Comparison of ENCODE assay signal across 8 cellular contexts in the genomic region with DNA sequence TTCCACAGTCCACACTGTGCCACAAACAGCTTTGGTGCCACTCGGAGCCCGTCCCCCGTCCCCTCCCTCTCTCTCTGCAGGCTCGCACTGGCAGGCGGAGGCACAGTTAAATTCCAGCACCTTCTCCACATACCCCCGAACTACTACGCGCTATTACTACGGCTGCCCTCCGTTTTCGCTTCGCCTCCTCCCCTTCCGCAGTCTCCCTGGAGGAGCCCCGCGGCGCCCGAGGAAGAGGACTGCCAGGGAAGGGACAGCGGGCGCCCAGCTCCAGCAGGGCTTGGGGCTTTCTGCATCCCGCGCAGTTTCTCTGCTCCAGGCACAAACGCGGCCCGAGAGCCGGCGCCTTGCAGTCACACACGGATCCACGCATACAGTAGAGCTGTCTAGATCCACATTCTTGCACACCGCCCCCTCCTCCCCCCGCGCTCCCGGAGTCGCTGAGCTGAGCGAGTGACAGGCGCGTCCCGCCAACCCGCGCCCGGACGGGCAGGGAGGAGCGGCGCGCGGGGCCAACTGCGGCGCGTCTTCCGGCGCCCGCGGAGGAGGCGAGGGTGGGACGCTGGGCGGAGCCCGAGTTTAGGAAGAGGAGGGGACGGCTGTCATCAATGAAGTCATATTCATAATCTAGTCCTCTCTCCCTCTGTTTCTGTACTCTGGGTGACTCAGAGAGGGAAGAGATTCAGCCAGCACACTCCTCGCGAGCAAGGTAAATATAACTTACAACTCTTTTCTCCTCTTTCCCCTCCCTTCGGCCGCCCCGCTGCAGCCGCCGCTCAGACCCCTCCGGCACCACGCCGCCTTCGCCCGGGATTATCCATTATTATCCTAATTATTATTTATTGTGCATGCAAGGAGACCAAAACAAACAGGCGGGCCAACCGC. TPM values are rescaled to one million over a fixed set of nuclear protein-coding genes. Genes with fewer than 3 reads are reported as not detected.
DNase-seq lines count a peak whose midpoint lies in the region; ATAC-seq and TF ChIP-seq lines count a peak whose summit lies in the region.

A gene (plus strand): TSS at position 652 of the 885 bp plus-strand sequence. CDS start 13,676 bp downstream, outside the sequence.

- no peaks in the 10 kb centered on the region; the same call in 1 of the 2 replicates for H3K79me2 ChIP-seq in PC-9 (ENCODE audit: low read depth)

- no TSS peak for BruUV-seq in PC-9 (replicated peaks; lab: Mats Ljungman, UMichigan)

- peaks cover 2% of the 10 kb centered on the region for H3K27me3 Mint-ChIP-seq in IgD-negative memory B cell

- H3K4me1 ChIP-seq in PC-9 (replicated peaks; ENCODE audit: insufficient read depth) (peaks cover 18% of the 10 kb centered on the region), mucosa of rectum (ENCODE audit: control insufficient read depth in 2 of 2, insufficient read depth in 2 of 2, low read length in 2 of 2) (peaks cover 9 to 16% of the 10 kb centered on the region in 2 donors)

- intact Hi-C loops in PC-9 (cut with micrococcal nuclease; ENCODE audit: unreplicated experiment): loop anchor here (5.0 kb wide), 1 partner anchor 827 kb away; a partner anchor contains a TSS

- H3K9me3 ChIP-seq in PC-9 (ENCODE audit: insufficient read depth, low read depth) (no peaks in the 10 kb centered on the region), mucosa of rectum (ENCODE audit: control insufficient read depth in 2 of 2, low read length in 2 of 2) (no peaks in the 10 kb centered on the region)

- POLR2A ChIA-PET in PC-9 (lab: Charles Lee; ENCODE audit: unreplicated experiment): interaction anchor here (0.6 kb wide), 1 partner anchor 1511 kb away, joined by 4 read pairs; a partner anchor contains a TSS

- DNase-seq in DMS153 (lab: John Stamatoyannopoulos, UW) (peak; percentile 88), PC-9 (peak; percentile 82 to 89), epithelial cell of proximal tubule (ENCODE audit: low read depth) (peak; percentile 76)
- peak; percentile 97 for DNase-seq in activated T-cell treated with anti-CD3 and anti-CD28 coated beads, Interleukin-2, amount 50 U/mL, for 1 hour
- DNase-seq in stimulated activated CD8-positive, alpha-beta memory T cell treated with anti-CD3 and anti-CD28 coated beads, Interleukin-4, amount 100 ng/mL, for 4 hours (ENCODE audit: low read depth in 2 of 2, low spot score in 1 of 2): peak; percentile 88 to 95

- H3K27me3 ChIP-seq in PC-9 (ENCODE audit: insufficient read depth, low read depth) (no peaks in the 10 kb centered on the region), mucosa of rectum (ENCODE audit: control insufficient read depth in 2 of 2, insufficient read depth in 2 of 2, low read length in 2 of 2) (peaks cover 0 to 4% of the 10 kb centered on the region in 2 donors)

- H3K9me3 Mint-ChIP-seq in IgD-negative memory B cell: peaks cover 0 to 2% (median 0%) of the 10 kb centered on the region in 3 donors

- H3F3A ChIP-seq in PC-9 (ENCODE audit: insufficient read depth, low read depth): peaks cover 11% of the 10 kb centered on the region; the same call in 1 of the 2 replicates

- ATAC-seq in GM21576 (IDR thresholded peaks at IDR 0.05; ENCODE audit: unreplicated experiment): peak; percentile 72

- peak within 1 kb of the TSS; percentile 90 to 100 (median 100) for H3K4me3 Mint-ChIP-seq in IgD-negative memory B cell

- H3K4me2 ChIP-seq in PC-9: peak within 1 kb of the TSS; percentile 90

- H3K4me3 ChIP-seq in PC-9 (peak within 1 kb of the TSS; percentile 91), epithelial cell of proximal tubule (ENCODE audit: low read depth, low read length) (peak within 1 kb of the TSS; percentile 96), mucosa of rectum (ENCODE audit: low read length in 2 of 2) (peak within 1 kb of the TSS; percentile 92 to 98)

- peak within 1 kb of the TSS; percentile 93 to 97 (median 96) for H3K27ac Mint-ChIP-seq in IgD-negative memory B cell

- TF ChIP-seq CTCF in PC-9 (conservative IDR thresholded peaks at IDR 0.05) (no peak), epithelial cell of proximal tubule (conservative IDR thresholded peaks at IDR 0.05; ENCODE audit: low read depth, low read length) (no peak)

- H3K4me1 Mint-ChIP-seq in IgD-negative memory B cell: peaks cover 16 to 21% (median 17%) of the 10 kb centered on the region in 3 donors

- H3K36me3 Mint-ChIP-seq in IgD-negative memory B cell: peaks cover 4% of the 10 kb centered on the region

- peak within 1 kb of the TSS; percentile 94 for H2AFZ ChIP-seq in PC-9

- H3K36me3 ChIP-seq in PC-9 (ENCODE audit: low read depth) (no peaks in the 10 kb centered on the region), mucosa of rectum (ENCODE audit: control insufficient read depth in 2 of 2, insufficient read depth in 2 of 2, low read length in 2 of 2) (no peaks in the 10 kb centered on the region)

- no peaks in the 10 kb centered on the region for H3K9me2 ChIP-seq in PC-9 (ENCODE audit: insufficient read depth)

- no peaks in the 10 kb centered on the region for H4K20me1 ChIP-seq in PC-9 (ENCODE audit: insufficient read depth)

- CTCF ChIA-PET in PC-9 (lab: Charles Lee): no interaction called here

- peak within 1 kb of the TSS; percentile 97 to 98 for H3K9ac ChIP-seq in mucosa of rectum (ENCODE audit: low read depth in 1 of 2, low read length in 2 of 2)

- H3K27ac ChIP-seq in PC-9 (no peak within 1 kb of the TSS), mucosa of rectum (ENCODE audit: low read depth in 2 of 2, low read length in 2 of 2) (peak within 1 kb of the TSS; percentile 93 to 97)

RNA-seq across cellular contexts. Expression of the gene that starts here (rescaled TPM):
- 24.9 TPM for polyA plus RNA-seq in IgD-negative memory B cell
- 22.6 and 29.3 TPM in 2 replicates for total RNA-seq in PC-9 (2021)
- 30.4 and 31.6 TPM in 2 replicates for total RNA-seq in epithelial cell of proximal tubule
